In the genomic region with DNA sequence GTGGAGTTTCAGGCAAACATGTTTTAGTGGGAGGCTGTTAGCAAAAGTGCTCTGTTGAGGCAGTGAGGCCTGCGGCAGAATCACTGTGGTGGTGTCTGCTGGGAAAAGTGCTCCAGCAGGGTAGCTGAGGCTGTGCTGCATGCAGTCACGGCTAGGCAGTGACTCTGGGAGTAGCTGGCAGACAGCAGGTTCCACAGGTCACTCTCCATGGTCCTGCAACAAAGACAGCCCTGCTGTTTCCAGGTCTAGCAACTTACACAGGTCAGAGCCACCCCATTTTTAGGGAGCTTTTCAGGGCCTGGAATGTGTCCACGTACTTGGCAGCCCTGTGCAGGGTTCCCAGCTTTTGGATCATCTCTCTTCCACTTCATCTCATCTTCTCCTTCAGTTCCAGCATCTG, we compare ENCODE assay signal across 17 cellular contexts.
DNase-seq lines count a peak whose midpoint lies in the region; ATAC-seq, FAIRE-seq and TF ChIP-seq lines count a peak whose summit lies in the region.
"Had no signal": no experiment of that assay in that cellular context is flagged by ENCODE, and none has a peak within 500 bp of the region (broad histone marks: within the 10 kb centered on the region; RNA-seq: fewer than 3 reads in every experiment).

No MANE protein-coding gene starts in this region.

- peak; percentile 75 for ATAC-seq in IMR-90 (ENCODE audit: low read depth)
- peak; percentile 34 for ATAC-seq in left colon
- ATAC-seq: pancreas had no signal

- BruUV-seq in IMR-90 (replicated peaks; lab: Mats Ljungman, UMichigan): no TSS peak

- TF ChIP-seq CTCF in IMR-90 (conservative IDR thresholded peaks at IDR 0.05; ENCODE audit: low read depth, low read length): no peak

- 33% methylated on average over 1 of the region's 3 CpGs; no CpG with 5 or more reads in 1 of the 2 experiments for WGBS in IMR-90 (ENCODE audit: extremely low coverage in 2 of 2, insufficient read length in 1 of 2), 2 experiments

- H3K23ac ChIP-seq in IMR-90 (ENCODE audit: low read depth, low read length): no peak overlapping the region

- no peak overlapping the region for H3K9ac ChIP-seq in IMR-90 (ENCODE audit: low read depth, low read length)

- H3K4ac ChIP-seq in IMR-90 (ENCODE audit: low read depth, low read length): no peak overlapping the region

- CTCF ChIA-PET in IMR-90 (lab: Yijun Ruan, JAX): no interaction called here

- no peak overlapping the region for H3K27ac ChIP-seq in IMR-90 (ENCODE audit: insufficient read depth, low read length)
- H3K27ac ChIP-seq: pancreas, RWPE1, thoracic aorta had no signal

- dilution Hi-C loops in IMR-90 (cut with HindIII; ENCODE audit: low sequenced_read_pairs, unreplicated experiment): no loop called here

- H2BK120ac ChIP-seq in IMR-90 (ENCODE audit: low read depth, low read length): no peak overlapping the region

- no peaks in the 10 kb centered on the region for H3K27me3 ChIP-seq in IMR-90 (ENCODE audit: control insufficient read depth, insufficient read depth, low read length)
- H3K27me3 ChIP-seq: BE2C, pancreas had no signal

- no peak overlapping the region for H3K56ac ChIP-seq in IMR-90 (ENCODE audit: extremely low read depth, insufficient read depth, low read length)

- no peaks in the 10 kb centered on the region for H3K9me1 ChIP-seq in IMR-90 (ENCODE audit: insufficient read depth, low read length)

- no peak overlapping the region for H4K8ac ChIP-seq in IMR-90 (ENCODE audit: low read depth in 2 of 2, low read length in 2 of 2)

- H4K5ac ChIP-seq in IMR-90 (ENCODE audit: low read depth, low read length): no peak overlapping the region

- H2AFZ ChIP-seq in IMR-90 (replicated peaks; ENCODE audit: low read length, poor library complexity): no peak overlapping the region

- H2BK5ac ChIP-seq in IMR-90 (ENCODE audit: low read depth, low read length, poor library complexity, severe bottlenecking): no peak overlapping the region

- peak overlapping the region; percentile 31 for H2AK9ac ChIP-seq in IMR-90 (replicated peaks; ENCODE audit: low read depth, low read length, poor library complexity)

- H4K20me1 ChIP-seq in IMR-90 (ENCODE audit: insufficient read depth, low read length): no peaks in the 10 kb centered on the region

- intact Hi-C loops in IMR-90 (cut with micrococcal nuclease) (no loop called here), left colon (cut with DNase I, micrococcal nuclease) (no loop called here)

- TF ChIP-seq POLR2A in IMR-90 (IDR thresholded peaks at IDR 0.05; ENCODE audit: low read depth, low read length): no peak

- H3K9me3 ChIP-seq in IMR-90 (ENCODE audit: control insufficient read depth, insufficient read depth, low read length): no peaks in the 10 kb centered on the region
- H3K9me3 ChIP-seq: BE2C, pancreas had no signal

- no peak overlapping the region for H3K4me2 ChIP-seq in IMR-90 (ENCODE audit: low read depth, low read length)

- no peak overlapping the region for H2BK15ac ChIP-seq in IMR-90 (ENCODE audit: low read depth, low read length)

- H4K91ac ChIP-seq in IMR-90 (ENCODE audit: insufficient read depth, low read depth, low read length): no peak overlapping the region

- DNase-seq in AG08396 (ENCODE audit: low spot score): peak; percentile 5
- peak; percentile 1 for DNase-seq in IMR-90
- peak; percentile 45 to 76 for DNase-seq in T47D (ENCODE audit: low read depth in 1 of 2, low spot score in 1 of 2)
- DNase-seq in left colon: no peak
- no peak for DNase-seq in NCI-H1436 (lab: John Stamatoyannopoulos, UW)
- no peak for DNase-seq in GM19239 (ENCODE audit: insufficient read length, low spot score)
- DNase-seq in DMS79 (lab: John Stamatoyannopoulos, UW): no peak
- DNase-seq in frontal cortex (ENCODE audit: low spot score in 2 of 2): no peak
- DNase-seq: activated CD4-positive, alpha-beta T cell treated with anti-CD3 and anti-CD28 coated beads, Interleukin-2, amount 10 ng/mL, durations not matched to agents 7 days and 5 days; activated naive CD4-positive, alpha-beta T cell treated with anti-CD3 and anti-CD28 coated beads, Interleukin-2, amount 50 U/mL, for 16 hours; BE2C; effector memory CD4-positive, alpha-beta T cell; kidney glomerular epithelial cell; NCI-H2029 treated with DMSO at 0.1 percent for 48 hours had no signal

- no peak for TF ChIP-seq RAD21 in IMR-90 (IDR thresholded peaks at IDR 0.05; ENCODE audit: low read length)

- H3K79me1 ChIP-seq in IMR-90 (ENCODE audit: low read depth in 1 of 2, low read length in 2 of 2): no peaks in the 10 kb centered on the region

- FAIRE-seq in GM19239 (lab: Jason Lieb, UNC) (no peak), frontal cortex (lab: Jason Lieb, UNC) (no peak)
- FAIRE-seq: pancreas had no signal

- POLR2A ChIA-PET in IMR-90 (lab: Charles Lee; ENCODE audit: unreplicated experiment): no interaction called here

- in situ Hi-C loops in IMR-90 (cut with MboI; ENCODE audit: low sequenced_read_pairs): no loop called here
- in situ Hi-C loops in T47D (cut with HindIII; ENCODE audit: low pct_unique_long_range_greater_than_20kb, low sequenced_read_pairs): no loop called here

- H3K18ac ChIP-seq in IMR-90 (ENCODE audit: low read depth, low read length): no peak overlapping the region

- no peak overlapping the region for H2AK5ac ChIP-seq in IMR-90 (ENCODE audit: low read depth, low read length)

- H3K4me1 ChIP-seq in IMR-90 (ENCODE audit: control insufficient read depth, insufficient read depth, low read length): no peaks in the 10 kb centered on the region
- H3K4me1 ChIP-seq: BE2C, pancreas had no signal

- no peak overlapping the region for H3K14ac ChIP-seq in IMR-90 (replicated peaks; ENCODE audit: low read depth, low read length)

- H3K36me3 ChIP-seq in IMR-90 (ENCODE audit: control insufficient read depth, insufficient read depth, low read length): no peaks in the 10 kb centered on the region
- H3K36me3 ChIP-seq: BE2C, pancreas, thoracic aorta had no signal

- no peak overlapping the region for H3K4me3 ChIP-seq in IMR-90 (ENCODE audit: insufficient read depth, low read depth, low read length)
- H3K4me3 ChIP-seq: pancreas, thoracic aorta had no signal

- H2BK20ac ChIP-seq in IMR-90 (ENCODE audit: low read depth, low read length): no peak overlapping the region

TF ChIP-seq in IMR-90, 13 proteins besides CTCF, POLR2A, EP300 and RAD21:
- no peak for TF ChIP-seq SMC3 (IDR thresholded peaks at IDR 0.05; ENCODE audit: low read depth, low read length)
- no peak for TF ChIP-seq NFE2L2 (IDR thresholded peaks at IDR 0.05; ENCODE audit: low read depth, low read length)
- no peak for TF ChIP-seq CHD1 (IDR thresholded peaks at IDR 0.05; ENCODE audit: low read depth, low read length)
- TF ChIP-seq RFX5 (IDR thresholded peaks at IDR 0.05; ENCODE audit: low read depth, low read length): no peak
- TF ChIP-seq CEBPB (IDR thresholded peaks at IDR 0.05; ENCODE audit: low read depth, low read length): no peak
- no peak for TF ChIP-seq MAZ (IDR thresholded peaks at IDR 0.05; ENCODE audit: borderline replicate concordance, low read depth, low read length)
- TF ChIP-seq, protein P1, sequence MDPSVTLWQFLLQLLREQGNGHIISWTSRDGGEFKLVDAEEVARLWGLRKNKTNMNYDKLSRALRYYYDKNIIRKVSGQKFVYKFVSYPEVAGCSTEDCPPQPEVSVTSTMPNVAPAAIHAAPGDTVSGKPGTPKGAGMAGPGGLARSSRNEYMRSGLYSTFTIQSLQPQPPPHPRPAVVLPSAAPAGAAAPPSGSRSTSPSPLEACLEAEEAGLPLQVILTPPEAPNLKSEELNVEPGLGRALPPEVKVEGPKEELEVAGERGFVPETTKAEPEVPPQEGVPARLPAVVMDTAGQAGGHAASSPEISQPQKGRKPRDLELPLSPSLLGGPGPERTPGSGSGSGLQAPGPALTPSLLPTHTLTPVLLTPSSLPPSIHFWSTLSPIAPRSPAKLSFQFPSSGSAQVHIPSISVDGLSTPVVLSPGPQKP (IDR thresholded peaks at IDR 0.05; ENCODE audit: borderline replicate concordance, low read depth, low read length): no peak
- no peak for TF ChIP-seq USF2 (IDR thresholded peaks at IDR 0.05; ENCODE audit: low read depth, low read length)

Comparison
In these comparisons a context has a peak if more than half of its experiments do, and no peak if none do; other contexts are left out.
1. DNase-seq: peak in AG08396 (single experiment), IMR-90 (single experiment) and T47D (2 of 2); none in left colon (0 of 2), NCI-H1436 (single experiment), GM19239 (single experiment), DMS79 (single experiment) and frontal cortex (0 of 2).